ENCODE assay signal across 19 cellular contexts in genomic region chr4:57091657-57092162, GRCh38. TPM values are rescaled to one million over a fixed set of nuclear protein-coding genes. Genes with fewer than 3 reads are reported as not detected.
DNase-seq lines count a peak whose midpoint lies in the region; ATAC-seq and TF ChIP-seq lines count a peak whose summit lies in the region.
"Had no signal": no experiment of that assay in that cellular context is flagged by ENCODE, and none has a peak within 500 bp of the region (broad histone marks: within the 10 kb centered on the region; RNA-seq: fewer than 3 reads in every experiment).

No MANE protein-coding gene starts in this region.

- H3K9me3 ChIP-seq in transverse colon, result no peaks in the 10 kb centered on the region

- H3K4me3 ChIP-seq in GM12864 (ENCODE audit: low read depth, low read length) (no peak overlapping the region), transverse colon (no peak overlapping the region)

- intact Hi-C loops in transverse colon (cut with DNase I; ENCODE audit: low total_unique reads), result no loop called here

- peaks cover 13% of the 10 kb centered on the region for H3K4me1 Mint-ChIP-seq in brain
- H3K4me1 Mint-ChIP-seq in natural killer cell treated with Interleukin-12 subunit alpha and Interleukin-12 subunit beta and Interleukin-15 and Interleukin-18, amount 100 ng/mL, for 72 hours (ENCODE audit: low read depth in 2 of 2), result peaks cover 24 to 60% of the 10 kb centered on the region in 2 donors
- H3K4me1 Mint-ChIP-seq: activated naive CD8-positive, alpha-beta T cell treated with anti-CD3 and anti-CD28 coated beads, Interleukin-2, amount 50 U/mL, for 24 hours; CD8-positive, alpha-beta memory T cell; central memory CD8-positive, alpha-beta T cell; naive B cell had no signal

- TF ChIP-seq CTCF in GM12864 (IDR thresholded peaks at IDR 0.05; ENCODE audit: low read depth, low read length, missing control alignments) (no peak), brain (conservative IDR thresholded peaks at IDR 0.05) (no peak), transverse colon (IDR thresholded peaks at IDR 0.05) (no peak)

- H3K27ac ChIP-seq in transverse colon, result no peak overlapping the region
- H3K27ac ChIP-seq: VCaP had no signal

- DNase-seq in GM12864 (ENCODE audit: low read depth) (peak; percentile 10), transverse colon (no peak), NCI-H1105 treated with DMSO at 0.1 percent for 48 hours (lab: John Stamatoyannopoulos, UW) (no peak)
- DNase-seq in natural killer cell treated with Interleukin-12 subunit alpha and Interleukin-12 subunit beta and Interleukin-15 and Interleukin-18, amount 100 ng/mL, for 72 hours (ENCODE audit: low spot score), result no peak
- DNase-seq in activated CD8-positive, alpha-beta memory T cell treated with anti-CD3 and anti-CD28 coated beads, Interleukin-2, amount 50 U/mL, for 48 hours, result no peak
- DNase-seq: activated naive CD8-positive, alpha-beta T cell treated with anti-CD3 and anti-CD28 coated beads, Interleukin-2, amount 50 U/mL, for 24 hours; CD8-positive, alpha-beta memory T cell; foreskin fibroblast; naive B cell; NCI-H2107; NCI-H526 treated with DMSO at 0.1 percent for 48 hours; SW 1271 had no signal

- H3K27me3 Mint-ChIP-seq in brain, result peaks cover 4% of the 10 kb centered on the region
- H3K27me3 Mint-ChIP-seq in natural killer cell treated with Interleukin-12 subunit alpha and Interleukin-12 subunit beta and Interleukin-15 and Interleukin-18, amount 100 ng/mL, for 72 hours, result no peaks in the 10 kb centered on the region

- peaks cover 0 to 15% (median 7%) of the 10 kb centered on the region in 4 donors for H3K4me1 ChIP-seq in transverse colon

- peak; percentile 71 for ATAC-seq in HG02938 (IDR thresholded peaks at IDR 0.05; ENCODE audit: unreplicated experiment)
- no peak for ATAC-seq in natural killer cell treated with Interleukin-12 subunit alpha and Interleukin-12 subunit beta and Interleukin-15 and Interleukin-18, amount 100 ng/mL, for 72 hours
- ATAC-seq in HG03175 (IDR thresholded peaks at IDR 0.05; ENCODE audit: unreplicated experiment), result no peak
- ATAC-seq: activated naive CD8-positive, alpha-beta T cell treated with anti-CD3 and anti-CD28 coated beads, Interleukin-2, amount 50 U/mL, for 24 hours; Panc1 had no signal

- H3K9me3 Mint-ChIP-seq in brain, result no peaks in the 10 kb centered on the region
- H3K9me3 Mint-ChIP-seq in natural killer cell treated with Interleukin-12 subunit alpha and Interleukin-12 subunit beta and Interleukin-15 and Interleukin-18, amount 100 ng/mL, for 72 hours, result no peaks in the 10 kb centered on the region
- H3K9me3 Mint-ChIP-seq: activated naive CD8-positive, alpha-beta T cell treated with anti-CD3 and anti-CD28 coated beads, Interleukin-2, amount 50 U/mL, for 24 hours; activated T-helper 1 cell treated with anti-CD3 and anti-CD28 coated beads, Interleukin-12 subunit alpha, Interleukin-12 subunit beta, Interleukin-2, Interleukin-4 antibody, amounts not matched to agents 30 ng/mL and 10 ng/mL and 1 ng/mL, durations not matched to agents 14 hours and 24 hours and 36 hours; CD8-positive, alpha-beta memory T cell; central memory CD8-positive, alpha-beta T cell; naive B cell had no signal

- 53 to 64% methylated on average over 2 to 3 of the region's 3 CpGs for WGBS in transverse colon (ENCODE audit: low coverage in 1 of 2), 2 donors

- in situ Hi-C loops in transverse colon (cut with MboI; ENCODE audit: low pct_ligation_motif_present in 1 of 4, low pct_unique_long_range_greater_than_20kb in 1 of 4, low sequenced_read_pairs in 3 of 4), result no loop called here

- H3K27me3 ChIP-seq in transverse colon, result no peaks in the 10 kb centered on the region

- peak overlapping the region in 1 of 5 experiments; percentile 14 for H3K4me3 Mint-ChIP-seq in brain
- H3K4me3 Mint-ChIP-seq in natural killer cell treated with Interleukin-12 subunit alpha and Interleukin-12 subunit beta and Interleukin-15 and Interleukin-18, amount 100 ng/mL, for 72 hours, result peak overlapping the region; percentile 12
- H3K4me3 Mint-ChIP-seq: activated naive CD8-positive, alpha-beta T cell treated with anti-CD3 and anti-CD28 coated beads, Interleukin-2, amount 50 U/mL, for 24 hours; activated T-helper 1 cell treated with anti-CD3 and anti-CD28 coated beads, Interleukin-12 subunit alpha, Interleukin-12 subunit beta, Interleukin-2, Interleukin-4 antibody, amounts not matched to agents 30 ng/mL and 10 ng/mL and 1 ng/mL, durations not matched to agents 14 hours and 24 hours and 36 hours; CD8-positive, alpha-beta memory T cell; central memory CD8-positive, alpha-beta T cell; naive B cell had no signal

- TF ChIP-seq POLR2A in transverse colon (IDR thresholded peaks at IDR 0.05), result no peak

- H3K36me3 Mint-ChIP-seq in brain, result no peaks in the 10 kb centered on the region
- no peaks in the 10 kb centered on the region for H3K36me3 Mint-ChIP-seq in natural killer cell treated with Interleukin-12 subunit alpha and Interleukin-12 subunit beta and Interleukin-15 and Interleukin-18, amount 100 ng/mL, for 72 hours
- H3K36me3 Mint-ChIP-seq: CD8-positive, alpha-beta memory T cell; naive B cell had no signal

- no peaks in the 10 kb centered on the region for H3K36me3 ChIP-seq in transverse colon

- no peak for TF ChIP-seq EP300 in transverse colon (IDR thresholded peaks at IDR 0.05; ENCODE audit: low read depth)

- peak overlapping the region in 4 of 5 experiments; percentile 31 to 76 (median 55) for H3K27ac Mint-ChIP-seq in brain
- peak overlapping the region in 1 of 2 donors; percentile 93 for H3K27ac Mint-ChIP-seq in natural killer cell treated with Interleukin-12 subunit alpha and Interleukin-12 subunit beta and Interleukin-15 and Interleukin-18, amount 100 ng/mL, for 72 hours
- H3K27ac Mint-ChIP-seq: activated naive CD8-positive, alpha-beta T cell treated with anti-CD3 and anti-CD28 coated beads, Interleukin-2, amount 50 U/mL, for 24 hours; activated T-helper 1 cell treated with anti-CD3 and anti-CD28 coated beads, Interleukin-12 subunit alpha, Interleukin-12 subunit beta, Interleukin-2, Interleukin-4 antibody, amounts not matched to agents 30 ng/mL and 10 ng/mL and 1 ng/mL, durations not matched to agents 14 hours and 24 hours and 36 hours; CD8-positive, alpha-beta memory T cell; naive B cell had no signal

RNA-seq across cellular contexts. Expression of gene IGFBP7, which starts 18.5 kb away (rescaled TPM):
- polyA plus RNA-seq in brain (ENCODE audit: insufficient read depth, low read depth, low replicate concordance), result 176 TPM
- total RNA-seq in natural killer cell treated with Interleukin-12 subunit alpha and Interleukin-12 subunit beta and Interleukin-15 and Interleukin-18, amount 100 ng/mL, for 72 hours, result 10 to 100 TPM; 11.7 to 82.1 TPM
- total RNA-seq in transverse colon, result 100 to 1,000 TPM in 3 of 4 donors, 10 to 100 TPM in 1; 96.1 to 646 (median 126) TPM
- total RNA-seq: activated T-helper 1 cell treated with anti-CD3 and anti-CD28 coated beads, Interleukin-12 subunit alpha, Interleukin-12 subunit beta, Interleukin-2, Interleukin-4 antibody, amounts not matched to agents 30 ng/mL and 10 ng/mL and 1 ng/mL, durations not matched to agents 14 hours and 24 hours and 36 hours; CD8-positive, alpha-beta memory T cell had no signal
- polyA plus RNA-seq: CD8-positive, alpha-beta memory T cell had no signal
